Comparison of ENCODE assay signal across 8 cellular contexts in the genomic region with DNA sequence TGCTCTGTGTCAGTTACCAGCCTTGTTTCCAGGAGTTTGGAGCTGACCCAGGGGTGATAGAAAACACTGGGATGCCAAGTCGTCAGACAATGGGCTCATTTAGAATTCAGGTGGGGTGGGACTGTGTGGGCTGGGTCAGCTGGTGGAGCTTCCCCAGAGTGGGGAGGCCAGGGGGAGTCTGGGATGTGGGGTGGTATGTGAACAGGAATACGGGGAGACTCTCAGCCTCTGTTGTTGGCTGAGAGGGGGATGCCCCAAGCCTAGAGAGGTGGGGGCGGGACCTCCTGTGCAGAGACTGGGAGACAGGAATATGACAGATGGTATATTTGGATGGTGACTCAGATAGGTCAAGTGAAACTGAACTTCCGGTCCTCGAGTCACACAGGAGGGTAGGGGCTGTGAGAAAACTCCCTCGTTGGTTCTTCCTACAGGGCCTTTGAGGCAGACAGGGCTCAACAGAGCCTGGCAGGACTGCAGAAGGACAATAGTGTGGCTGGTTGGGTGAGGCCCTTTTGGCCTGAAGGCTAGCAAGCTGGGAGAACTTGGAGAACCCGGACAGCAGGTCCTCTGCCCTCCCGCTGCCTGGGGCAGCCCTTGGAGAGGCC. TPM values are rescaled to one million over a fixed set of nuclear protein-coding genes. Genes with fewer than 3 reads are reported as not detected.
DNase-seq lines count a peak whose midpoint lies in the region; ATAC-seq and TF ChIP-seq lines count a peak whose summit lies in the region.

No MANE protein-coding gene starts in this region.

- no peaks in the 10 kb centered on the region for H3K9me3 ChIP-seq in SK-N-SH
- no peaks in the 10 kb centered on the region for H3K9me3 ChIP-seq in endodermal cell (ENCODE audit: control insufficient read depth, low read length)

- no peak for TF ChIP-seq CTCF in SK-N-SH (IDR thresholded peaks at IDR 0.05)
- TF ChIP-seq CTCF in endodermal cell (conservative IDR thresholded peaks at IDR 0.05): no peak
- no peak for TF ChIP-seq CTCF in endothelial cell (IDR thresholded peaks at IDR 0.05; ENCODE audit: unreplicated experiment)

- no peak overlapping the region for H3K4me3 Mint-ChIP-seq in endodermal cell
- no peak overlapping the region for H3K4me3 Mint-ChIP-seq in endothelial cell (ENCODE audit: unreplicated experiment)

- TF ChIP-seq EP300 in SK-N-SH (IDR thresholded peaks at IDR 0.05; ENCODE audit: borderline replicate concordance in 1 of 2, low read depth in 1 of 2, low read length in 1 of 2): no peak

- H3K36me3 ChIP-seq in SK-N-SH (replicated peaks in 1 of 2; ENCODE audit: control insufficient read depth in 1 of 2, insufficient read depth in 2 of 2, low read length in 1 of 2) (no peaks in the 10 kb centered on the region), endodermal cell (ENCODE audit: control insufficient read depth, insufficient read depth, low read length) (no peaks in the 10 kb centered on the region)

- no peak overlapping the region for H3K4me2 ChIP-seq in SK-N-SH

- H3K9me3 Mint-ChIP-seq in endodermal cell (no peaks in the 10 kb centered on the region), endothelial cell (ENCODE audit: unreplicated experiment) (no peaks in the 10 kb centered on the region)

- H3K4me1 ChIP-seq in SK-N-SH (ENCODE audit: control insufficient read depth in 1 of 2, insufficient read depth in 2 of 2, low read depth in 1 of 2, low read length in 1 of 2) (no peaks in the 10 kb centered on the region), endodermal cell (ENCODE audit: control insufficient read depth, insufficient read depth, low read length) (no peaks in the 10 kb centered on the region)

- H3K36me3 Mint-ChIP-seq in endodermal cell (ENCODE audit: low read depth) (peaks cover 10% of the 10 kb centered on the region), endothelial cell (ENCODE audit: low read depth, unreplicated experiment) (no peaks in the 10 kb centered on the region)

- H3K27ac ChIP-seq in SK-N-SH (ENCODE audit: low read depth in 2 of 2, low read length in 1 of 2) (no peak overlapping the region), endodermal cell (ENCODE audit: low read depth, low read length) (peak overlapping the region; percentile 32)

- POLR2A ChIA-PET in SK-N-SH (lab: Yijun Ruan, JAX): no interaction called here

- ATAC-seq in SK-N-SH treated with all-trans-retinoic acid at 6 μM for 48 hours (no peak), HG02870 (IDR thresholded peaks at IDR 0.05; ENCODE audit: unreplicated experiment) (peak; percentile 46), GM19455 (IDR thresholded peaks at IDR 0.05; ENCODE audit: unreplicated experiment) (no peak)

- H3F3A ChIP-seq in SK-N-SH (replicated peaks; ENCODE audit: insufficient read depth): no peaks in the 10 kb centered on the region

- H3K4me3 ChIP-seq in SK-N-SH (ENCODE audit: low read depth in 2 of 2, low read length in 1 of 2): no peak overlapping the region
- no peak overlapping the region for H3K4me3 ChIP-seq in endodermal cell (ENCODE audit: low read length)

- no peaks in the 10 kb centered on the region for H3K79me2 ChIP-seq in SK-N-SH (ENCODE audit: insufficient read depth)

- H3K9ac ChIP-seq in SK-N-SH (no peak overlapping the region), endodermal cell (ENCODE audit: extremely low read depth, low read length, poor library complexity, severe bottlenecking) (no peak overlapping the region)

- DNase-seq in SK-N-SH: no peak
- peak; percentile 59 for DNase-seq in RKO (ENCODE audit: low spot score)
- no peak for DNase-seq in endodermal cell
- DNase-seq in stimulated activated CD4-positive, alpha-beta T cell treated with anti-CD3 and anti-CD28 coated beads, Interleukin-15, amount 100 ng/mL, for 48 hours (ENCODE audit: low read depth in 2 of 2): peak; percentile 53 to 56
- DNase-seq in endothelial cell (ENCODE audit: low spot score): no peak

- H3K27me3 ChIP-seq in SK-N-SH (ENCODE audit: insufficient read depth): no peaks in the 10 kb centered on the region
- no peaks in the 10 kb centered on the region for H3K27me3 ChIP-seq in endodermal cell (ENCODE audit: control insufficient read depth, insufficient read depth, low read length, poor library complexity, severe bottlenecking)

- no peak overlapping the region for H2AFZ ChIP-seq in SK-N-SH (ENCODE audit: low read depth)

- H3K9me2 ChIP-seq in SK-N-SH: no peaks in the 10 kb centered on the region

- CTCF ChIA-PET in SK-N-SH (lab: Yijun Ruan, JAX): interaction anchor here (1.1 kb wide), 1 partner anchor 170 kb away, joined by 3 read pairs; no protein-coding TSS in a partner anchor

- H4K20me1 ChIP-seq in SK-N-SH (ENCODE audit: insufficient read depth): no peaks in the 10 kb centered on the region

- H3K27ac Mint-ChIP-seq in endodermal cell (no peak overlapping the region), endothelial cell (ENCODE audit: unreplicated experiment) (no peak overlapping the region)

- H3K4me1 Mint-ChIP-seq in endodermal cell (peaks cover 25% of the 10 kb centered on the region), endothelial cell (ENCODE audit: unreplicated experiment) (no peaks in the 10 kb centered on the region)

- H3K27me3 Mint-ChIP-seq in endodermal cell (ENCODE audit: insufficient read depth) (no peaks in the 10 kb centered on the region), endothelial cell (ENCODE audit: unreplicated experiment) (no peaks in the 10 kb centered on the region)

- TF ChIP-seq RAD21 in SK-N-SH (IDR thresholded peaks at IDR 0.05; ENCODE audit: low read length): no peak

- WGBS in SK-N-SH (ENCODE audit: low lambda C conversion rate): 31% methylated on average over 6 of the region's 8 CpGs
- WGBS in endodermal cell (ENCODE audit: insufficient coverage in 1 of 2, insufficient read length in 1 of 2), 2 experiments: 80 to 87% methylated on average over 7 of the region's 8 CpGs

TF ChIP-seq in SK-N-SH, 30 proteins besides CTCF, POLR2A, EP300 and RAD21:
- no peak for TF ChIP-seq TCF12 (IDR thresholded peaks at IDR 0.05)
- TF ChIP-seq, protein P1, sequence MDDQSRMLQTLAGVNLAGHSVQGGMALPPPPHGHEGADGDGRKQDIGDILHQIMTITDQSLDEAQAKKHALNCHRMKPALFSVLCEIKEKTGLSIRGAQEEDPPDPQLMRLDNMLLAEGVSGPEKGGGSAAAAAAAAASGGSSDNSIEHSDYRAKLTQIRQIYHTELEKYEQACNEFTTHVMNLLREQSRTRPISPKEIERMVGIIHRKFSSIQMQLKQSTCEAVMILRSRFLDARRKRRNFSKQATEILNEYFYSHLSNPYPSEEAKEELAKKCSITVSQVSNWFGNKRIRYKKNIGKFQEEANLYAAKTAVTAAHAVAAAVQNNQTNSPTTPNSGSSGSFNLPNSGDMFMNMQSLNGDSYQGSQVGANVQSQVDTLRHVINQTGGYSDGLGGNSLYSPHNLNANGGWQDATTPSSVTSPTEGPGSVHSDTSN (IDR thresholded peaks at IDR 0.05): peak; percentile 24; the same call in 1 of the 2 replicates

TF ChIP-seq in SK-N-SH treated with all-trans-retinoic acid at 6 μM for 48 hours, 23 proteins besides CTCF, POLR2A, EP300 and RAD21:
- TF ChIP-seq OSR1 (CRISPR knock-in tag; IDR thresholded peaks at IDR 0.05): no peak

RNA-seq across cellular contexts. Expression of a gene that starts 23.7 kb away (rescaled TPM):
- not detected in 2 replicates for polyA plus RNA-seq in SK-N-SH (2012; rRNA removed)
- polyA plus RNA-seq in SK-N-SH (2012; cell fraction: cytosol; rRNA removed): 0.01 TPM in 1 of 2 replicates, not detected in the other
- not detected in 2 replicates for polyA plus RNA-seq in SK-N-SH (2012; cell fraction: nucleus; rRNA removed)
- 100 to 1,000 TPM; 118 to 123 TPM for total RNA-seq in endodermal cell
- polyA plus RNA-seq in endodermal cell (2013, experiment 1 of 2): 10.8 TPM
- 4.7 TPM for polyA plus RNA-seq in endodermal cell (2013, experiment 2 of 2)
- total RNA-seq in endothelial cell (ENCODE audit: unreplicated experiment): 3.1 TPM

Comparison
In these comparisons a context has a peak if more than half of its experiments do, and no peak if none do; other contexts are left out.
1. DNase-seq: peak in RKO (single experiment) and stimulated activated CD4-positive, alpha-beta T cell treated with anti-CD3 and anti-CD28 coated beads, Interleukin-15, amount 100 ng/mL, for 48 hours (2 of 2); none in SK-N-SH (single experiment), endodermal cell (single experiment) and endothelial cell (single experiment).
2. RNA of a gene that starts 23.7 kb away (total RNA-seq): 118 to 123 TPM in endodermal cell; 3.1 TPM in endothelial cell (single experiment); every median in the first group is over 10 times any median in the second.